In the genomic region with DNA sequence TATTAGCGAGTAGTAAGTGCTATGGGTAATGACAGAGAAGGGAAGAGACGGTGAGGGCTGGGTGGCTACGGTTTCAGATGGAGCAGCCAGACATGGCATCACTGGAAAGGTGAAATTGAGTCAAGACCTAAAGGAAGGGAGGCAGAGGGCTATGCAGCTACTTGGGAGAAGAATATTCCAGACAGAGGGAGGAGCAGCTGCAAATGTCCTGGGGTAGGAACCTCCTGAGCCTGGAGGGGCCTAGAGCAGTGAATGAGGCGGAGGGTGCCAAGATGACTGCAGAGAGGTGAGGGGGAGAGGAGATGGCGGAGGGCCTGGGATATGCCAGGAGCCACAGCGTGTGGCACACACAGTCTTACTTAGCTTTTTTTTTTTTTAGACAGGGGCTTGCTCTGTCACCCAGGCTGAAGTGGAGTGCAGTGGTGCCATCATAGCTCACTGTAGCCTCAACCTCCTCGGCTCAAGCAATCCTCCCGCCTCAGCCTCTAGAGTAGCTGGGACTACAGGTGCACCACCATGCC, we compare ENCODE assay signal across 1 cellular context.
TF ChIP-seq lines count a peak whose summit lies in the region.

No MANE protein-coding gene starts in this region.

TF ChIP-seq in K562, 482 proteins besides CTCF, POLR2A, EP300 and RAD21:
- TF ChIP-seq U2AF2 (optimal IDR thresholded peaks at IDR 0.05; ENCODE audit: low read depth, low read length) (no peak), BCOR (IDR thresholded peaks at IDR 0.05) (0 out of 2 replicates have a peak, but pooled peaks have one; percentile 9)
